In genomic region chr16:3143598-3144330, GRCh38 we compare ENCODE assay signal across 1 cellular context.
TF ChIP-seq lines count a peak whose summit lies in the region.

No MANE protein-coding gene starts in this region.

TF ChIP-seq in A549, 52 proteins besides CTCF, POLR2A, EP300 and RAD21:
- TF ChIP-seq ZSCAN20 (CRISPR knock-in tag; IDR thresholded peaks at IDR 0.05): no peak
- no peak for TF ChIP-seq POLR2AphosphoS2 (conservative IDR thresholded peaks at IDR 0.05; ENCODE audit: low read length)
- TF ChIP-seq ZNF302 (CRISPR knock-in tag; IDR thresholded peaks at IDR 0.05): no peak
- TF ChIP-seq HOXB13 (CRISPR knock-in tag; IDR thresholded peaks at IDR 0.05; ENCODE audit: low read depth): no peak
- TF ChIP-seq E2F6 (IDR thresholded peaks at IDR 0.05; ENCODE audit: borderline replicate concordance, low read depth): no peak
- TF ChIP-seq HOXA7 (CRISPR knock-in tag; IDR thresholded peaks at IDR 0.05): no peak
- TF ChIP-seq JUNB (IDR thresholded peaks at IDR 0.05): no peak
- TF ChIP-seq MAFK (IDR thresholded peaks at IDR 0.05; ENCODE audit: partially characterized antibody): no peak
- TF ChIP-seq RNF2 (IDR thresholded peaks at IDR 0.05; ENCODE audit: borderline replicate concordance, low read depth): no peak
- TF ChIP-seq FOSB (CRISPR knock-in tag; IDR thresholded peaks at IDR 0.05): no peak
- no peak for TF ChIP-seq MAZ (IDR thresholded peaks at IDR 0.05; ENCODE audit: borderline replicate concordance, low read depth, low read length)
- no peak for TF ChIP-seq HES2 (IDR thresholded peaks at IDR 0.05)
- TF ChIP-seq EHMT2 (IDR thresholded peaks at IDR 0.05; ENCODE audit: low read depth): no peak
- no peak for TF ChIP-seq HDAC2 (IDR thresholded peaks at IDR 0.05)
- TF ChIP-seq ELK1 (IDR thresholded peaks at IDR 0.05; ENCODE audit: low read depth, low read length): no peak
- TF ChIP-seq NPAS2 (CRISPR knock-in tag; IDR thresholded peaks at IDR 0.05; ENCODE audit: borderline replicate concordance): no peak
- no peak for TF ChIP-seq USF2 (IDR thresholded peaks at IDR 0.05)
- no peak for TF ChIP-seq RARB (CRISPR knock-in tag; IDR thresholded peaks at IDR 0.05)
